27 cellular contexts compared by ENCODE assay signal in the genomic region with DNA sequence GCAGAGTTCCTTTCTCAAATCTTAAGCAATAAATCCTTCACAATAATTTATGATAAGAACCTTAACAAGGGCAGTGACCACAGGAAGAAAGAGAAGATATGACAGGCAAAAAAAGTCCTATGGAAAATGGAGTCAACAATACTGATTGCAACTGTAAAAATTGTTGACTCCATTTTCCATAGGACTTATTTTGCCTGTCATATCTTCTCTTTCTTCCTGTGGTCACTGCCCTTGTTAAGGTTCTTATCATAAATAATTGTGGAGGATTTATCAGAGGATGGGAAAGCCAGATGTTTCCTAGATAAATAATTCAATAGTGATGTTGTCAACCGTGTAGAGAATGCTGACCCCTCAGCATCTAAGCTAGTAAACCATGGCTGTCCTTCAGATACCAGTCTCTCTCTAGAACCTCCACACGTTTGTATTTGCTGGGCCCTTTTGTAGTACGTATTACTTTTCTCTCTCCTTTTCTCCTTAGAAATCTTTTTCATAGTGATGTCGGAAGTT.
"Had no signal": no experiment of that assay in that cellular context is flagged by ENCODE, and none has a peak within 500 bp of the region (broad histone marks: within the 10 kb centered on the region; RNA-seq: fewer than 3 reads in every experiment).

No MANE protein-coding gene starts in this region.

- H3K4me2 ChIP-seq: neural progenitor cell had no signal

- H2AFZ ChIP-seq: neural progenitor cell had no signal

- H3K36me3 Mint-ChIP-seq: immature natural killer cell, memory B cell, natural killer cell, neural progenitor cell, WTC11 had no signal

- H3K9me3 Mint-ChIP-seq: activated CD4-positive, alpha-beta memory T cell treated with anti-CD3 and anti-CD28 coated beads, Interleukin-2, amount 10 ng/mL, durations not matched to agents 7 days and 5 days; activated CD4-positive, alpha-beta T cell treated with anti-CD3 and anti-CD28 coated beads, Interleukin-2, amount 10 ng/mL, durations not matched to agents 7 days and 5 days; activated T-cell treated with anti-CD3 and anti-CD28 coated beads, Interleukin-2, amount 50 U/mL, for 4 hours; activated T-helper 17 cell treated with anti-CD3 and anti-CD28 coated beads, Interleukin-2, amount 50 U/mL, for 72 hours; dendritic cell treated with granulocyte-macrophage colony-stimulating factor and Interleukin-4, amounts not matched to agents 40 ng/mL and 50 ng/mL, for 4 days; memory B cell; stimulated activated naive CD8-positive, alpha-beta T cell treated with anti-CD3 and anti-CD28 coated beads, Interleukin-15, Interleukin-2, amounts not matched to agents 100 ng/mL and 50 ng/mL, for 24 hours; WTC11 had no signal

- H3K4me3 ChIP-seq: breast epithelium, neural progenitor cell, thyroid gland, upper lobe of left lung, vagina had no signal

- H3K36me3 ChIP-seq: breast epithelium, neural progenitor cell, thyroid gland, upper lobe of left lung, vagina had no signal

- H3K9ac ChIP-seq: neural progenitor cell had no signal

- H3K4me1 ChIP-seq: breast epithelium, neural progenitor cell, thyroid gland, upper lobe of left lung, vagina had no signal

- DNase-seq: activated CD4-positive, alpha-beta memory T cell treated with anti-CD3 and anti-CD28 coated beads, Interleukin-2, amount 10 ng/mL, durations not matched to agents 7 days and 5 days; activated CD4-positive, alpha-beta T cell treated with anti-CD3 and anti-CD28 coated beads for 1 hour; activated CD4-positive, alpha-beta T cell treated with anti-CD3 and anti-CD28 coated beads, Interleukin-2, amount 10 ng/mL, durations not matched to agents 7 days and 5 days; activated CD8-positive, alpha-beta memory T cell treated with anti-CD3 and anti-CD28 coated beads, Interleukin-2, amount 50 U/mL, for 48 hours; activated gamma-delta T cell treated with Interleukin-2 at 50 U/mL for 16 hours; activated naive CD4-positive, alpha-beta T cell treated with anti-CD3 and anti-CD28 coated beads, Interleukin-2, amount 50 U/mL, for 16 hours; activated T-cell treated with anti-CD3 and anti-CD28 coated beads, Interleukin-2, amount 50 U/mL, for 4 hours; central memory CD4-positive, alpha-beta T cell; effector CD8-positive, alpha-beta T cell; head of caudate nucleus; hypothalamus; immature natural killer cell; natural killer cell; occipital lobe; right cardiac atrium; stimulated activated CD4-positive, alpha-beta T cell treated with anti-CD3 and anti-CD28 coated beads, Interleukin-12 subunit alpha, Interleukin-12 subunit beta, amount 100 ng/mL, for 4 hours; stimulated activated CD4-positive, alpha-beta T cell treated with anti-CD3 and anti-CD28 coated beads, Interleukin-4, amount 100 ng/mL, for 1 hour; thyroid gland; upper lobe of left lung had no signal

- H3K27ac Mint-ChIP-seq: activated CD4-positive, alpha-beta memory T cell treated with anti-CD3 and anti-CD28 coated beads, Interleukin-2, amount 10 ng/mL, durations not matched to agents 7 days and 5 days; activated CD4-positive, alpha-beta T cell treated with anti-CD3 and anti-CD28 coated beads, Interleukin-2, amount 10 ng/mL, durations not matched to agents 7 days and 5 days; activated T-helper 17 cell treated with anti-CD3 and anti-CD28 coated beads, Interleukin-2, amount 50 U/mL, for 72 hours; immature natural killer cell; memory B cell; natural killer cell; neural progenitor cell; stimulated activated naive CD8-positive, alpha-beta T cell treated with anti-CD3 and anti-CD28 coated beads, Interleukin-15, Interleukin-2, amounts not matched to agents 100 ng/mL and 50 ng/mL, for 24 hours; WTC11 had no signal

- H3K27me3 ChIP-seq: breast epithelium, neural progenitor cell, thyroid gland, upper lobe of left lung, vagina had no signal

- H3K9me3 ChIP-seq: breast epithelium, thyroid gland, upper lobe of left lung, vagina had no signal

- H3K27me3 Mint-ChIP-seq: activated CD4-positive, alpha-beta memory T cell treated with anti-CD3 and anti-CD28 coated beads, Interleukin-2, amount 10 ng/mL, durations not matched to agents 7 days and 5 days; dendritic cell treated with granulocyte-macrophage colony-stimulating factor and Interleukin-4, amounts not matched to agents 40 ng/mL and 50 ng/mL, for 4 days; memory B cell had no signal

- H3K4me3 Mint-ChIP-seq: activated CD4-positive, alpha-beta memory T cell treated with anti-CD3 and anti-CD28 coated beads, Interleukin-2, amount 10 ng/mL, durations not matched to agents 7 days and 5 days; activated CD4-positive, alpha-beta T cell treated with anti-CD3 and anti-CD28 coated beads, Interleukin-2, amount 10 ng/mL, durations not matched to agents 7 days and 5 days; activated T-cell treated with anti-CD3 and anti-CD28 coated beads, Interleukin-2, amount 50 U/mL, for 4 hours; activated T-helper 17 cell treated with anti-CD3 and anti-CD28 coated beads, Interleukin-2, amount 50 U/mL, for 72 hours; dendritic cell treated with granulocyte-macrophage colony-stimulating factor and Interleukin-4, amounts not matched to agents 40 ng/mL and 50 ng/mL, for 4 days; immature natural killer cell; memory B cell; natural killer cell; neural progenitor cell; stimulated activated naive CD8-positive, alpha-beta T cell treated with anti-CD3 and anti-CD28 coated beads, Interleukin-15, Interleukin-2, amounts not matched to agents 100 ng/mL and 50 ng/mL, for 24 hours; WTC11 had no signal

- H3K27ac ChIP-seq: breast epithelium, neural progenitor cell, thyroid gland, upper lobe of left lung, vagina had no signal

- ATAC-seq: activated T-cell treated with anti-CD3 and anti-CD28 coated beads, Interleukin-2, amount 50 U/mL, for 4 hours; activated T-helper 17 cell treated with anti-CD3 and anti-CD28 coated beads, Interleukin-2, amount 50 U/mL, for 72 hours; natural killer cell; right cardiac atrium; WTC11 had no signal

- H3K4me1 Mint-ChIP-seq: activated CD4-positive, alpha-beta memory T cell treated with anti-CD3 and anti-CD28 coated beads, Interleukin-2, amount 10 ng/mL, durations not matched to agents 7 days and 5 days; activated CD4-positive, alpha-beta T cell treated with anti-CD3 and anti-CD28 coated beads, Interleukin-2, amount 10 ng/mL, durations not matched to agents 7 days and 5 days; activated T-helper 17 cell treated with anti-CD3 and anti-CD28 coated beads, Interleukin-2, amount 50 U/mL, for 72 hours; neural progenitor cell; WTC11 had no signal
